In genomic region chr17:54900457-54901229, GRCh38 we compare ENCODE assay signal across 8 cellular contexts. TPM values are rescaled to one million over a fixed set of nuclear protein-coding genes. Genes with fewer than 3 reads are reported as not detected.
A peak's percentile ranks its signal among the peaks of the same experiment; 100 is the strongest.
DNase-seq lines count a peak whose midpoint lies in the region; TF ChIP-seq lines count a peak whose summit lies in the region.

Gene TOM1L1, plus strand, starts transcription at chr17:54900852. Its CDS starts 14 bp downstream, at chr17:54900866.

- H3K4me2 ChIP-seq in GM23248 (ENCODE audit: unreplicated experiment) = peak within 1 kb of the TSS; percentile 83

- TF ChIP-seq CTCF in cardiac fibroblast (IDR thresholded peaks at IDR 0.05; ENCODE audit: low read depth, low read length) = no peak

- no peak within 1 kb of the TSS for H3K27ac ChIP-seq in GM23248
- H3K27ac ChIP-seq in SJCRH30 = peak within 1 kb of the TSS; percentile 66

- H3K4me3 ChIP-seq in GM23248 = peak within 1 kb of the TSS; percentile 73
- peak within 1 kb of the TSS; percentile 57 for H3K4me3 ChIP-seq in SJCRH30
- H3K4me3 ChIP-seq in cardiac fibroblast (replicated peaks in 1 of 2; ENCODE audit: low read depth in 2 of 2, low read length in 2 of 2) = peak within 1 kb of the TSS; percentile 68 to 74

- peaks cover 12% of the 10 kb centered on the region for H3K4me1 ChIP-seq in ES-I3 (ENCODE audit: insufficient read depth, low read length)
- peaks cover 5% of the 10 kb centered on the region; the same call in 1 of the 2 replicates for H3K4me1 ChIP-seq in GM23248 (ENCODE audit: insufficient read depth)
- H3K4me1 ChIP-seq in SJCRH30 = peaks cover 2% of the 10 kb centered on the region; the same call in 1 of the 2 replicates

- H3K27me3 ChIP-seq in GM23248 (replicated peaks; ENCODE audit: insufficient read depth) (peaks cover 27% of the 10 kb centered on the region), SJCRH30 (no peaks in the 10 kb centered on the region)

- H3K79me2 ChIP-seq in GM23248 (ENCODE audit: insufficient read depth) = no peaks in the 10 kb centered on the region

- H2AFZ ChIP-seq in GM23248 = peak within 1 kb of the TSS; percentile 90

- H3K9ac ChIP-seq in ES-I3 (ENCODE audit: low read depth, low read length) (peak within 1 kb of the TSS; percentile 83), GM23248 (peak within 1 kb of the TSS; percentile 75)

- no peaks in the 10 kb centered on the region for H3K9me2 ChIP-seq in GM23248 (ENCODE audit: insufficient read depth)

- H4K20me1 ChIP-seq in GM23248 (ENCODE audit: insufficient read depth) = no peaks in the 10 kb centered on the region

- DNase-seq in GM23248 (peak; percentile 80), LHCN-M2 (ENCODE audit: low read depth) (peak; percentile 56), SJCRH30 (peak; percentile 22 to 42), cardiac fibroblast (ENCODE audit: low read depth in 2 of 2) (peak; percentile 63), iris pigment epithelial cell (ENCODE audit: low read depth) (peak; percentile 55), T1000 (lab: John Stamatoyannopoulos, UW) (no peak)
- peak; percentile 10 for DNase-seq in stimulated activated CD4-positive, alpha-beta T cell treated with anti-CD3 and anti-CD28 coated beads, Interleukin-12 subunit alpha, Interleukin-12 subunit beta, amount 100 ng/mL, for 4 hours

- H3K9me3 ChIP-seq in ES-I3 (ENCODE audit: control insufficient read depth, insufficient read depth, low read length) (no peaks in the 10 kb centered on the region), GM23248 (ENCODE audit: low read depth) (no peaks in the 10 kb centered on the region), SJCRH30 (replicated peaks) (no peaks in the 10 kb centered on the region)

- in situ Hi-C loops in GM23248 (cut with MboI) = no loop called here

- 8 to 11% methylated on average over 52 to 67 of the region's 67 CpGs for WGBS in GM23248 (ENCODE audit: low coverage in 1 of 2, low lambda C conversion rate in 2 of 2, missing lambda C conversion rate in 2 of 2), 2 experiments

- H3K36me3 ChIP-seq in ES-I3 (ENCODE audit: insufficient read depth, low read length) = no peaks in the 10 kb centered on the region
- no peaks in the 10 kb centered on the region for H3K36me3 ChIP-seq in GM23248 (ENCODE audit: low read depth)
- H3K36me3 ChIP-seq in SJCRH30 = no peaks in the 10 kb centered on the region; the same call in 1 of the 2 replicates

- H3F3A ChIP-seq in GM23248 (ENCODE audit: insufficient read depth) = no peaks in the 10 kb centered on the region

RNA-seq across cellular contexts. Expression of gene TOM1L1, which starts in this region (rescaled TPM):
- total RNA-seq in GM23248 (2014; rRNA removed; shearing (Covaris generic)) = 3.8 and 13.1 TPM in 2 replicates
- polyA plus RNA-seq in GM23248 (2016; fragmentation: Nextera tagmentation; extraction: Ambion mirVana) = 5.5 and 6.9 TPM in 2 replicates
- 28.9 and 29.9 TPM in 2 replicates for total RNA-seq in LHCN-M2 (2014; rRNA removed)
- 9.9 TPM for polyA plus RNA-seq in LHCN-M2 (2012)
- total RNA-seq in SJCRH30 (2014; rRNA removed; shearing (Covaris generic)) = 11.1 and 13.1 TPM in 2 replicates
